Comparison of ENCODE assay signal across 18 cellular contexts in the genomic region with DNA sequence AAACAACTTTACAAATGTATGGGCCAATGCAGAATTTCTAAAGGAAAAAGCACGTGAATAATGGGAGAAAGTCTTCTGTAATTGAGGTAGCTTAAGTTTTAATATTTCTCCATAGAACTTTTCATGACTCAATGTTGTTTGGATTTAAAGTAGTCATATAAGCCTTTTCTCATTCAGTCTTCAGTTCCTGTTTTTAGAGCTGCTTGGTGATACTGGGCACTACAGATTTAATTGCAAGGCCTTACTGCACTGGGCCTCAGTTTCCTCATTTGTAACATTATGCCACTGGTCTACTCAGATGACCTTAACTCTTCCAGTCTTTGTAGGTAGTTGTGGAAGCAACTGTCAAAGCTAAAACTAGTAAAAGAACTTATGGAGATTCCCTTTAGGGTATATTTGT.
DNase-seq lines count a peak whose midpoint lies in the region; ATAC-seq, FAIRE-seq and TF ChIP-seq lines count a peak whose summit lies in the region.
"Had no signal": no experiment of that assay in that cellular context is flagged by ENCODE, and none has a peak within 500 bp of the region (broad histone marks: within the 10 kb centered on the region; RNA-seq: fewer than 3 reads in every experiment).

No MANE protein-coding gene starts in this region.

- no peaks in the 10 kb centered on the region for H3K27me3 ChIP-seq in astrocyte (ENCODE audit: insufficient read depth, low read length)
- H3K27me3 ChIP-seq in smooth muscle cell (ENCODE audit: low read depth), result no peaks in the 10 kb centered on the region
- H3K27me3 ChIP-seq: BLaER1 had no signal

- H3K4me1 ChIP-seq in astrocyte (ENCODE audit: insufficient read depth, low read length) (peaks cover 16% of the 10 kb centered on the region), smooth muscle cell (ENCODE audit: low read depth) (no peaks in the 10 kb centered on the region)
- H3K4me1 ChIP-seq: BLaER1 had no signal

- H3K4me3 Mint-ChIP-seq in HFFc6, result peak overlapping the region; percentile 55
- no peak overlapping the region for H3K4me3 Mint-ChIP-seq in astrocyte (ENCODE audit: unreplicated experiment)
- H3K4me3 Mint-ChIP-seq: CD8-positive, alpha-beta memory T cell; H9 had no signal

- H3K4me1 Mint-ChIP-seq in HFFc6 (ENCODE audit: low read depth) (peaks cover 83% of the 10 kb centered on the region), astrocyte (ENCODE audit: low read depth, unreplicated experiment) (peaks cover 7% of the 10 kb centered on the region)
- H3K4me1 Mint-ChIP-seq: CD8-positive, alpha-beta memory T cell; H9 had no signal

- peaks cover 29% of the 10 kb centered on the region for H3K36me3 ChIP-seq in astrocyte (ENCODE audit: insufficient read depth, low read length)
- peaks cover 11% of the 10 kb centered on the region for H3K36me3 ChIP-seq in smooth muscle cell (ENCODE audit: low read depth)

- H4K20me1 ChIP-seq in astrocyte (ENCODE audit: insufficient read depth, low read length), result no peaks in the 10 kb centered on the region
- H4K20me1 ChIP-seq in smooth muscle cell (ENCODE audit: low read depth), result no peaks in the 10 kb centered on the region
- H4K20me1 ChIP-seq: BLaER1 had no signal

- no peak overlapping the region for H3K9ac ChIP-seq in astrocyte (ENCODE audit: low read length)
- H3K9ac ChIP-seq in smooth muscle cell (ENCODE audit: low read depth), result no peak overlapping the region
- H3K9ac ChIP-seq: BLaER1 had no signal

- DNase-seq in GM12891 (ENCODE audit: insufficient read length, low spot score) (no peak), HFFc6 (no peak), astrocyte (ENCODE audit: low read depth) (no peak), smooth muscle cell (lab: John Stamatoyannopoulos, UW; ENCODE audit: unreplicated experiment) (no peak), A172 (ENCODE audit: low spot score) (no peak)
- DNase-seq: AML-193; Caco-2; CD8-positive, alpha-beta memory T cell; DND-41; GF-D8; GOT3; H9 had no signal

- no peak for TF ChIP-seq POLR2A in GM12891 (IDR thresholded peaks at IDR 0.05; ENCODE audit: low read depth, low read length)

- 92% methylated on average over 1 of the region's 1 CpG for WGBS in smooth muscle cell (ENCODE audit: low lambda C conversion rate)

- H3K27ac ChIP-seq in astrocyte (ENCODE audit: low read depth, low read length), result no peak overlapping the region
- H3K27ac ChIP-seq in smooth muscle cell (ENCODE audit: low read depth), result peak overlapping the region; percentile 34
- H3K27ac ChIP-seq: BLaER1 had no signal

- no peak for ATAC-seq in HG03175 (IDR thresholded peaks at IDR 0.05; ENCODE audit: unreplicated experiment)
- no peak for ATAC-seq in GM18520 (IDR thresholded peaks at IDR 0.05; ENCODE audit: unreplicated experiment)
- ATAC-seq: K562 had no signal

- H3K4me2 ChIP-seq in astrocyte (ENCODE audit: low read length) (peak overlapping the region; percentile 27), smooth muscle cell (peak overlapping the region; percentile 15)
- H3K4me2 ChIP-seq: BLaER1 had no signal

- H3K9me3 ChIP-seq in astrocyte (ENCODE audit: insufficient read depth, low read depth, low read length) (no peaks in the 10 kb centered on the region), smooth muscle cell (replicated peaks; ENCODE audit: low read depth) (no peaks in the 10 kb centered on the region)
- H3K9me3 ChIP-seq: BLaER1, Caco-2 had no signal

- peak overlapping the region; percentile 79 for H3K27ac Mint-ChIP-seq in HFFc6
- no peak overlapping the region for H3K27ac Mint-ChIP-seq in astrocyte (ENCODE audit: unreplicated experiment)
- H3K27ac Mint-ChIP-seq: H9 had no signal

- H2AFZ ChIP-seq in astrocyte (ENCODE audit: low read depth, low read length) (no peak overlapping the region), smooth muscle cell (ENCODE audit: low read depth) (no peak overlapping the region)

- FAIRE-seq in GM12891 (lab: Jason Lieb, UNC) (no peak), astrocyte (lab: Jason Lieb, UNC) (no peak)
- FAIRE-seq: GM18507, HTR-8/SVneo, K562 had no signal

- H3K79me2 ChIP-seq in astrocyte (ENCODE audit: insufficient read depth, low read length), result no peaks in the 10 kb centered on the region
- H3K79me2 ChIP-seq in smooth muscle cell (ENCODE audit: low read depth), result no peaks in the 10 kb centered on the region

- peaks cover 2% of the 10 kb centered on the region; the same call in 1 of the 2 replicates for H3K27me3 Mint-ChIP-seq in HFFc6 (ENCODE audit: insufficient read depth)
- no peaks in the 10 kb centered on the region for H3K27me3 Mint-ChIP-seq in astrocyte (ENCODE audit: low read depth, unreplicated experiment)
- H3K27me3 Mint-ChIP-seq: CD8-positive, alpha-beta memory T cell had no signal

- H3F3A ChIP-seq in smooth muscle cell (ENCODE audit: low read depth), result no peaks in the 10 kb centered on the region

- TF ChIP-seq CTCF in HFFc6 (IDR thresholded peaks at IDR 0.05) (no peak), astrocyte (IDR thresholded peaks at IDR 0.05; ENCODE audit: insufficient read depth, low read depth, low read length) (no peak), smooth muscle cell (IDR thresholded peaks at IDR 0.05; ENCODE audit: borderline replicate concordance, insufficient read depth, poor library complexity, severe bottlenecking) (no peak)

- H3K36me3 Mint-ChIP-seq in HFFc6 (ENCODE audit: low read depth) (peaks cover 51% of the 10 kb centered on the region), astrocyte (ENCODE audit: low read depth, unreplicated experiment) (peaks cover 20% of the 10 kb centered on the region)

- H3K4me3 ChIP-seq in astrocyte (ENCODE audit: insufficient read depth, low read depth, low read length) (no peak overlapping the region), smooth muscle cell (no peak overlapping the region)
- H3K4me3 ChIP-seq: BLaER1, K562 had no signal

- no peaks in the 10 kb centered on the region for H3K9me3 Mint-ChIP-seq in HFFc6
- no peaks in the 10 kb centered on the region for H3K9me3 Mint-ChIP-seq in astrocyte (ENCODE audit: unreplicated experiment)
- H3K9me3 Mint-ChIP-seq: CD8-positive, alpha-beta memory T cell; H9 had no signal

TF ChIP-seq in GM12891, 5 proteins besides CTCF, POLR2A, EP300 and RAD21:
- TF ChIP-seq SPI1 (IDR thresholded peaks at IDR 0.05; ENCODE audit: low read depth, low read length), result peak; percentile 80
- TF ChIP-seq POLR2AphosphoS5 (IDR thresholded peaks at IDR 0.05; ENCODE audit: low read depth, low read length), result no peak
- no peak for TF ChIP-seq PAX5 (IDR thresholded peaks at IDR 0.05; ENCODE audit: insufficient read depth, low read length, severe bottlenecking)
- TF ChIP-seq TAF1 (IDR thresholded peaks at IDR 0.05; ENCODE audit: low read depth, low read length), result no peak
- no peak for TF ChIP-seq POU2F2 (IDR thresholded peaks at IDR 0.05; ENCODE audit: low read depth, low read length)
TF ChIP-seq in GM12891: peak in this region for 1.
